ENCODE assay signal across 1 cellular context in the genomic region with DNA sequence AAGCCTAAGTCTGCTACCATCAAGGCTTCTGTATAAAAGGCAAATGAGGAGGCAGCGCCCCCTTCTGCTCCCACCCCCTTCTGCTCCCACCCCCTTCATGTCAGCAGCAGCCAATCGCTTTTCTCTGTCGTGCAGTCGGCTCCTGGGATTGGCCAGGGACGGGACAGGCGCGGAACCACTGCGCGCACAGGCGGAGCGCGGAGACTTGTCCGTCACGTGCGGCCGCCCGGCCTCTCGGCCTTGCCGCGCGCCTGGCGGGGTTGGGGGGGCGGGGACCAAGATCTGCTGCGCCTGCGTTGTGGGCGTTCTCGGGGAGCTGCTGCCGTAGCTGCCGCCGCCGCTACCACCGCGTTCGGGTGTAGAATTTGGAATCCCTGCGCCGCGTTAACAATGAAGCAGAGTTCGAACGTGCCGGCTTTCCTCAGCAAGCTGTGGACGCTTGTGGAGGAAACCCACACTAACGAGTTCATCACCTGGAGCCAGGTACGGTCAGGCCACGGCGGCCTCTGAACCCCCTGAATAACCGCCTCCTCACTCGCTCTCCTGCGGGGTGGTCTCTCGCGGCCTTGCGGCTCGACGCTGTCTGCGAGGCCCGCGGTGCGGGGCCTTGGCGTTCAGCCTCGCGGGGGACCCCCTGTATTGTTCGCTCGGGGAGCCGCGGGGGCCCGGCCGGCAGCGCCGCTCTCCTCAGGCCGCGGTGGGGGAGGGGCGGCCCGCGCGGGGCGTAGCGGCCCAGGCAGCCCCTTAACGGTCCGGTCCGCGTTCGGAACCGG.
A peak's percentile ranks its signal among the peaks of the same experiment; 100 is the strongest.
TF ChIP-seq lines count a peak whose summit lies in the region.

A gene with protein sequence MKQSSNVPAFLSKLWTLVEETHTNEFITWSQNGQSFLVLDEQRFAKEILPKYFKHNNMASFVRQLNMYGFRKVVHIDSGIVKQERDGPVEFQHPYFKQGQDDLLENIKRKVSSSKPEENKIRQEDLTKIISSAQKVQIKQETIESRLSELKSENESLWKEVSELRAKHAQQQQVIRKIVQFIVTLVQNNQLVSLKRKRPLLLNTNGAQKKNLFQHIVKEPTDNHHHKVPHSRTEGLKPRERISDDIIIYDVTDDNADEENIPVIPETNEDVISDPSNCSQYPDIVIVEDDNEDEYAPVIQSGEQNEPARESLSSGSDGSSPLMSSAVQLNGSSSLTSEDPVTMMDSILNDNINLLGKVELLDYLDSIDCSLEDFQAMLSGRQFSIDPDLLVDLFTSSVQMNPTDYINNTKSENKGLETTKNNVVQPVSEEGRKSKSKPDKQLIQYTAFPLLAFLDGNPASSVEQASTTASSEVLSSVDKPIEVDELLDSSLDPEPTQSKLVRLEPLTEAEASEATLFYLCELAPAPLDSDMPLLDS (plus strand): TSS at position 305 of the 773 bp plus-strand sequence. CDS start 86 bp downstream, at position 391.

TF ChIP-seq in HepG2, 621 proteins besides CTCF, POLR2A, EP300 and RAD21 (continued from another document and continues in another):
- TF ChIP-seq ZNF329 (CRISPR knock-in tag; IDR thresholded peaks at IDR 0.05; ENCODE audit: low read depth) (peak; percentile 77; the same call in 1 of the 2 replicates), MBNL3 (CRISPR knock-in tag; conservative IDR thresholded peaks at IDR 0.05) (no peak), ZNF562 (CRISPR knock-in tag; IDR thresholded peaks at IDR 0.05; ENCODE audit: borderline replicate concordance) (no peak), ATRX (CRISPR knock-in tag; IDR thresholded peaks at IDR 0.05; ENCODE audit: borderline replicate concordance) (no peak), GPN1 (CRISPR knock-in tag; IDR thresholded peaks at IDR 0.05; ENCODE audit: borderline replicate concordance) (0 out of 2 replicates have a peak, but pooled peaks have one; percentile 24), KLF11 (CRISPR knock-in tag; IDR thresholded peaks at IDR 0.05) (no peak), ZNF510 (CRISPR knock-in tag; IDR thresholded peaks at IDR 0.05; ENCODE audit: low read depth) (0 out of 2 replicates have a peak, but pooled peaks have one; percentile 32), ZNF7 (CRISPR knock-in tag; IDR thresholded peaks at IDR 0.05) (no peak), SIN3B (IDR thresholded peaks at IDR 0.05; ENCODE audit: low read length) (no peak), TBX2 (CRISPR knock-in tag; IDR thresholded peaks at IDR 0.05; ENCODE audit: borderline replicate concordance) (peak; percentile 73), POLR2AphosphoS2 (IDR thresholded peaks at IDR 0.05; ENCODE audit: low read depth, low read length) (no peak), ZNF543 (CRISPR knock-in tag; IDR thresholded peaks at IDR 0.05) (peak; percentile 79), FOSL2 (CRISPR knock-in tag; IDR thresholded peaks at IDR 0.05) (no peak; the same call in 1 of the 2 replicates), ZNF703 (CRISPR knock-in tag; IDR thresholded peaks at IDR 0.05; ENCODE audit: borderline replicate concordance) (no peak; the same call in 1 of the 2 replicates), CREB1 (IDR thresholded peaks at IDR 0.05) (peak; percentile 78), CREB1 (CRISPR knock-in tag; IDR thresholded peaks at IDR 0.05) (no peak)
- TF ChIP-seq, protein P1, sequence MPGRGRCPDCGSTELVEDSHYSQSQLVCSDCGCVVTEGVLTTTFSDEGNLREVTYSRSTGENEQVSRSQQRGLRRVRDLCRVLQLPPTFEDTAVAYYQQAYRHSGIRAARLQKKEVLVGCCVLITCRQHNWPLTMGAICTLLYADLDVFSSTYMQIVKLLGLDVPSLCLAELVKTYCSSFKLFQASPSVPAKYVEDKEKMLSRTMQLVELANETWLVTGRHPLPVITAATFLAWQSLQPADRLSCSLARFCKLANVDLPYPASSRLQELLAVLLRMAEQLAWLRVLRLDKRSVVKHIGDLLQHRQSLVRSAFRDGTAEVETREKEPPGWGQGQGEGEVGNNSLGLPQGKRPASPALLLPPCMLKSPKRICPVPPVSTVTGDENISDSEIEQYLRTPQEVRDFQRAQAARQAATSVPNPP (CRISPR knock-in tag; IDR thresholded peaks at IDR 0.05): peak; percentile 93
- TF ChIP-seq, protein P2, sequence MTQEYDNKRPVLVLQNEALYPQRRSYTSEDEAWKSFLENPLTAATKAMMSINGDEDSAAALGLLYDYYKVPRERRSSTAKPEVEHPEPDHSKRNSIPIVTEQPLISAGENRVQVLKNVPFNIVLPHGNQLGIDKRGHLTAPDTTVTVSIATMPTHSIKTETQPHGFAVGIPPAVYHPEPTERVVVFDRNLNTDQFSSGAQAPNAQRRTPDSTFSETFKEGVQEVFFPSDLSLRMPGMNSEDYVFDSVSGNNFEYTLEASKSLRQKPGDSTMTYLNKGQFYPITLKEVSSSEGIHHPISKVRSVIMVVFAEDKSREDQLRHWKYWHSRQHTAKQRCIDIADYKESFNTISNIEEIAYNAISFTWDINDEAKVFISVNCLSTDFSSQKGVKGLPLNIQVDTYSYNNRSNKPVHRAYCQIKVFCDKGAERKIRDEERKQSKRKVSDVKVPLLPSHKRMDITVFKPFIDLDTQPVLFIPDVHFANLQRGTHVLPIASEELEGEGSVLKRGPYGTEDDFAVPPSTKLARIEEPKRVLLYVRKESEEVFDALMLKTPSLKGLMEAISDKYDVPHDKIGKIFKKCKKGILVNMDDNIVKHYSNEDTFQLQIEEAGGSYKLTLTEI (CRISPR knock-in tag; conservative IDR thresholded peaks at IDR 0.05): no peak
- TF ChIP-seq, protein P3, sequence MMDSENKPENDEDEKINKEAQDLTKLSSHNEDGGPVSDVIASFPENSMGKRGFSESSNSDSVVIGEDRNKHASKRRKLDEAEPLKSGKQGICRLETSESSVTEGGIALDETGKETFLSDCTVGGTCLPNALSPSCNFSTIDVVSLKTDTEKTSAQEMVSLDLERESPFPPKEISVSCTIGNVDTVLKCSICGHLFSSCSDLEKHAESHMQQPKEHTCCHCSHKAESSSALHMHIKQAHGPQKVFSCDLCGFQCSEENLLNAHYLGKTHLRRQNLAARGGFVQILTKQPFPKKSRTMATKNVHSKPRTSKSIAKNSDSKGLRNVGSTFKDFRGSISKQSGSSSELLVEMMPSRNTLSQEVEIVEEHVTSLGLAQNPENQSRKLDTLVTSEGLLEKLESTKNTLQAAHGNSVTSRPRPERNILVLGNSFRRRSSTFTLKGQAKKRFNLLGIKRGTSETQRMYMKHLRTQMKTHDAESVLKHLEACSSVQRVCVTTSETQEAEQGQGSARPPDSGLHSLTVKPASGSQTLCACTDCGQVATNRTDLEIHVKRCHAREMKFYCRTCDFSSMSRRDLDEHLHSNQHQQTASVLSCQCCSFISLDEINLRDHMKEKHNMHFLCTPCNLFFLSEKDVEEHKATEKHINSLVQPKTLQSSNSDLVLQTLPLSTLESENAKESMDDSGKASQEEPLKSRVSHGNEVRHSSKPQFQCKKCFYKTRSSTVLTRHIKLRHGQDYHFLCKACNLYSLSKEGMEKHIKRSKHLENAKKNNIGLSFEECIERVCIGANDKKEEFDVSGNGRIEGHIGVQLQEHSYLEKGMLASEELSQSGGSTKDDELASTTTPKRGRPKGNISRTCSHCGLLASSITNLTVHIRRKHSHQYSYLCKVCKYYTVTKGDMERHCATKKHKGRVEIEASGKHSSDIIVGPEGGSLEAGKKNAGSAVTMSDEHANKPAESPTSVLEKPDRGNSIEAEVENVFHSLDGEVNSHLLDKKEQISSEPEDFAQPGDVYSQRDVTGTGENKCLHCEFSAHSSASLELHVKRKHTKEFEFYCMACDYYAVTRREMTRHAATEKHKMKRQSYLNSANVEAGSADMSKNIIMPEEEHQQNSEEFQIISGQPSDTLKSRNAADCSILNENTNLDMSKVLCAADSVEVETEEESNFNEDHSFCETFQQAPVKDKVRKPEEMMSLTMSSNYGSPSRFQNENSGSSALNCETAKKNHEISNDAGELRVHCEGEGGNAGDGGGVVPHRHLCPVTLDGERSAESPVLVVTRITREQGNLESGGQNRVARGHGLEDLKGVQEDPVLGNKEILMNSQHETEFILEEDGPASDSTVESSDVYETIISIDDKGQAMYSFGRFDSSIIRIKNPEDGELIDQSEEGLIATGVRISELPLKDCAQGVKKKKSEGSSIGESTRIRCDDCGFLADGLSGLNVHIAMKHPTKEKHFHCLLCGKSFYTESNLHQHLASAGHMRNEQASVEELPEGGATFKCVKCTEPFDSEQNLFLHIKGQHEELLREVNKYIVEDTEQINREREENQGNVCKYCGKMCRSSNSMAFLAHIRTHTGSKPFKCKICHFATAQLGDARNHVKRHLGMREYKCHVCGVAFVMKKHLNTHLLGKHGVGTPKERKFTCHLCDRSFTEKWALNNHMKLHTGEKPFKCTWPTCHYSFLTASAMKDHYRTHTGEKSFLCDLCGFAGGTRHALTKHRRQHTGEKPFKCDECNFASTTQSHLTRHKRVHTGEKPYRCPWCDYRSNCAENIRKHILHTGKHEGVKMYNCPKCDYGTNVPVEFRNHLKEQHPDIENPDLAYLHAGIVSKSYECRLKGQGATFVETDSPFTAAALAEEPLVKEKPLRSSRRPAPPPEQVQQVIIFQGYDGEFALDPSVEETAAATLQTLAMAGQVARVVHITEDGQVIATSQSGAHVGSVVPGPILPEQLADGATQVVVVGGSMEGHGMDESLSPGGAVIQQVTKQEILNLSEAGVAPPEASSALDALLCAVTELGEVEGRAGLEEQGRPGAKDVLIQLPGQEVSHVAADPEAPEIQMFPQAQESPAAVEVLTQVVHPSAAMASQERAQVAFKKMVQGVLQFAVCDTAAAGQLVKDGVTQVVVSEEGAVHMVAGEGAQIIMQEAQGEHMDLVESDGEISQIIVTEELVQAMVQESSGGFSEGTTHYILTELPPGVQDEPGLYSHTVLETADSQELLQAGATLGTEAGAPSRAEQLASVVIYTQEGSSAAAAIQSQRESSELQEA (CRISPR knock-in tag; IDR thresholded peaks at IDR 0.05; ENCODE audit: not compliant biosample characterization): peak; percentile 81
- TF ChIP-seq, protein P4, sequence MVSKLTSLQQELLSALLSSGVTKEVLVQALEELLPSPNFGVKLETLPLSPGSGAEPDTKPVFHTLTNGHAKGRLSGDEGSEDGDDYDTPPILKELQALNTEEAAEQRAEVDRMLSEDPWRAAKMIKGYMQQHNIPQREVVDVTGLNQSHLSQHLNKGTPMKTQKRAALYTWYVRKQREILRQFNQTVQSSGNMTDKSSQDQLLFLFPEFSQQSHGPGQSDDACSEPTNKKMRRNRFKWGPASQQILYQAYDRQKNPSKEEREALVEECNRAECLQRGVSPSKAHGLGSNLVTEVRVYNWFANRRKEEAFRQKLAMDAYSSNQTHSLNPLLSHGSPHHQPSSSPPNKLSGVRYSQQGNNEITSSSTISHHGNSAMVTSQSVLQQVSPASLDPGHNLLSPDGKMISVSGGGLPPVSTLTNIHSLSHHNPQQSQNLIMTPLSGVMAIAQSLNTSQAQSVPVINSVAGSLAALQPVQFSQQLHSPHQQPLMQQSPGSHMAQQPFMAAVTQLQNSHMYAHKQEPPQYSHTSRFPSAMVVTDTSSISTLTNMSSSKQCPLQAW (CRISPR knock-in tag; IDR thresholded peaks at IDR 0.05): peak; percentile 67; the same call in 1 of the 2 replicates
- TF ChIP-seq, protein P5, sequence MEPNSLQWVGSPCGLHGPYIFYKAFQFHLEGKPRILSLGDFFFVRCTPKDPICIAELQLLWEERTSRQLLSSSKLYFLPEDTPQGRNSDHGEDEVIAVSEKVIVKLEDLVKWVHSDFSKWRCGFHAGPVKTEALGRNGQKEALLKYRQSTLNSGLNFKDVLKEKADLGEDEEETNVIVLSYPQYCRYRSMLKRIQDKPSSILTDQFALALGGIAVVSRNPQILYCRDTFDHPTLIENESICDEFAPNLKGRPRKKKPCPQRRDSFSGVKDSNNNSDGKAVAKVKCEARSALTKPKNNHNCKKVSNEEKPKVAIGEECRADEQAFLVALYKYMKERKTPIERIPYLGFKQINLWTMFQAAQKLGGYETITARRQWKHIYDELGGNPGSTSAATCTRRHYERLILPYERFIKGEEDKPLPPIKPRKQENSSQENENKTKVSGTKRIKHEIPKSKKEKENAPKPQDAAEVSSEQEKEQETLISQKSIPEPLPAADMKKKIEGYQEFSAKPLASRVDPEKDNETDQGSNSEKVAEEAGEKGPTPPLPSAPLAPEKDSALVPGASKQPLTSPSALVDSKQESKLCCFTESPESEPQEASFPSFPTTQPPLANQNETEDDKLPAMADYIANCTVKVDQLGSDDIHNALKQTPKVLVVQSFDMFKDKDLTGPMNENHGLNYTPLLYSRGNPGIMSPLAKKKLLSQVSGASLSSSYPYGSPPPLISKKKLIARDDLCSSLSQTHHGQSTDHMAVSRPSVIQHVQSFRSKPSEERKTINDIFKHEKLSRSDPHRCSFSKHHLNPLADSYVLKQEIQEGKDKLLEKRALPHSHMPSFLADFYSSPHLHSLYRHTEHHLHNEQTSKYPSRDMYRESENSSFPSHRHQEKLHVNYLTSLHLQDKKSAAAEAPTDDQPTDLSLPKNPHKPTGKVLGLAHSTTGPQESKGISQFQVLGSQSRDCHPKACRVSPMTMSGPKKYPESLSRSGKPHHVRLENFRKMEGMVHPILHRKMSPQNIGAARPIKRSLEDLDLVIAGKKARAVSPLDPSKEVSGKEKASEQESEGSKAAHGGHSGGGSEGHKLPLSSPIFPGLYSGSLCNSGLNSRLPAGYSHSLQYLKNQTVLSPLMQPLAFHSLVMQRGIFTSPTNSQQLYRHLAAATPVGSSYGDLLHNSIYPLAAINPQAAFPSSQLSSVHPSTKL (CRISPR knock-in tag; IDR thresholded peaks at IDR 0.05): peak; percentile 64
